10 cellular contexts compared by ENCODE assay signal in the genomic region with DNA sequence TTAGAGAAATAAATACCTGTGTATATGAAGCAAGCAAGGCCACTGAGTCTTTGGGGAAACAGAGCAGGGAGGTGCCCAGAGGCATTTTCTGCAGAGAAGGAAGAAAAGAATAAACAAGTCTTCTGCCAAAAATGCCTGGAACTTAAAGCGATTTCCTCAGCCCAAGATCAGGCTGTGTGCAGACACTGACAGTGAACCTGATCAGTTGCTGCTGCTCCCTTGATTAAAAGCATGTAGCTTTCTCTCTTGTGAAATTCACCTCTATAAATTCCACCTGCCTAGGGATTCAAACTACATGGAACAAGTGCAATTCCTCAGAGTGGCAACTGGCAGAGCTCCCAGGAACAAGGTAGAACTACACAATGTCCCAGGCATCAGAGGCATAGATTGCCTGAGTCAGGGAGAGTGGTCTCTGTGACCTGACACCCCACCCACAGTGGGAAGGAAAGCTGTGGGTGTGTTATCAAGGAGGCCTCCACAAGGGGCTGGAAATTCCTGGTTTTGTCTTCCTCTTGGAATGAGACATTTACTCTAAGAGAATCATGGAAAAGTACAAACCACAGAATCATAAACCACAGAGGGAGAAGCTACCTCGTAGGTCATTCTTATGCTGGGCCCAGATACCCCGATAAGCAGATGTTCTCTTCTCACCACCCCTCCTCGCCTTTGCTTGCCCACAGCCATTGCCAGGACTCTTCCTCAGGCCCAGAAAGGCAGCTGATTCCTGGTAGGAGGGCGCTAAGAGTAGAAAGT. TPM values are rescaled to one million over a fixed set of nuclear protein-coding genes. Genes with fewer than 3 reads are reported as not detected.
DNase-seq lines count a peak whose midpoint lies in the region; ATAC-seq and TF ChIP-seq lines count a peak whose summit lies in the region.
"Had no signal": no experiment of that assay in that cellular context is flagged by ENCODE, and none has a peak within 500 bp of the region (broad histone marks: within the 10 kb centered on the region; RNA-seq: fewer than 3 reads in every experiment).

No MANE protein-coding gene starts in this region.

- no peaks in the 10 kb centered on the region for H3K27me3 ChIP-seq in BJ (ENCODE audit: control insufficient read depth, insufficient read depth, low read length)

- H3K27me3 Mint-ChIP-seq in osteocyte (ENCODE audit: unreplicated experiment) (no peaks in the 10 kb centered on the region), immature natural killer cell (ENCODE audit: low read depth in 3 of 3) (peaks cover 0 to 2% (median 0%) of the 10 kb centered on the region in 3 donors)
- H3K27me3 Mint-ChIP-seq in activated naive CD8-positive, alpha-beta T cell treated with anti-CD3 and anti-CD28 coated beads, Interleukin-2, amount 50 U/mL, for 24 hours: no peaks in the 10 kb centered on the region

- no peaks in the 10 kb centered on the region for H3K36me3 ChIP-seq in BJ (ENCODE audit: control insufficient read depth, insufficient read depth, low read length)

- H3K4me1 Mint-ChIP-seq in osteocyte (ENCODE audit: unreplicated experiment) (peaks cover 54% of the 10 kb centered on the region), immature natural killer cell (peaks cover 6 to 7% of the 10 kb centered on the region in 2 donors)
- H3K4me1 Mint-ChIP-seq in activated naive CD8-positive, alpha-beta T cell treated with anti-CD3 and anti-CD28 coated beads, Interleukin-2, amount 50 U/mL, for 24 hours: peaks cover 28% of the 10 kb centered on the region

- peaks cover 10% of the 10 kb centered on the region for H3K9me3 Mint-ChIP-seq in osteocyte (ENCODE audit: unreplicated experiment)
- no peaks in the 10 kb centered on the region for H3K9me3 Mint-ChIP-seq in immature natural killer cell
- peaks cover 3% of the 10 kb centered on the region for H3K9me3 Mint-ChIP-seq in activated naive CD8-positive, alpha-beta T cell treated with anti-CD3 and anti-CD28 coated beads, Interleukin-2, amount 50 U/mL, for 24 hours

- no peak overlapping the region for H3K4me3 Mint-ChIP-seq in osteocyte (ENCODE audit: unreplicated experiment)
- no peak overlapping the region for H3K4me3 Mint-ChIP-seq in immature natural killer cell
- no peak overlapping the region for H3K4me3 Mint-ChIP-seq in activated naive CD8-positive, alpha-beta T cell treated with anti-CD3 and anti-CD28 coated beads, Interleukin-2, amount 50 U/mL, for 24 hours

- ATAC-seq in HG03571 (IDR thresholded peaks at IDR 0.05; ENCODE audit: unreplicated experiment) (no peak), GM19397 (IDR thresholded peaks at IDR 0.05; ENCODE audit: unreplicated experiment) (no peak)
- no peak for ATAC-seq in activated naive CD8-positive, alpha-beta T cell treated with anti-CD3 and anti-CD28 coated beads, Interleukin-2, amount 50 U/mL, for 24 hours

- no peak for TF ChIP-seq POLR2A in erythroblast (IDR thresholded peaks at IDR 0.05; ENCODE audit: low read length)

- POLR2A ChIA-PET in BJ (lab: Charles Lee): interaction anchor here (0.6 to 1.9 kb wide), 7 partner anchors 31 to 164 kb away, joined by 3 to 9 read pairs (median 4); no protein-coding TSS in a partner anchor

- peak; percentile 30; the same call in 1 of the 2 replicates for TF ChIP-seq CTCF in BJ (IDR thresholded peaks at IDR 0.05; ENCODE audit: insufficient read depth, low read depth, low read length)
- no peak for TF ChIP-seq CTCF in osteocyte (IDR thresholded peaks at IDR 0.05)

- H3K27ac Mint-ChIP-seq in osteocyte (ENCODE audit: unreplicated experiment) (peak overlapping the region; percentile 98), immature natural killer cell (no peak overlapping the region)
- H3K27ac Mint-ChIP-seq in activated naive CD8-positive, alpha-beta T cell treated with anti-CD3 and anti-CD28 coated beads, Interleukin-2, amount 50 U/mL, for 24 hours: no peak overlapping the region

- no peaks in the 10 kb centered on the region for H3K36me3 Mint-ChIP-seq in osteocyte (ENCODE audit: unreplicated experiment)
- no peaks in the 10 kb centered on the region for H3K36me3 Mint-ChIP-seq in immature natural killer cell
- no peaks in the 10 kb centered on the region for H3K36me3 Mint-ChIP-seq in activated naive CD8-positive, alpha-beta T cell treated with anti-CD3 and anti-CD28 coated beads, Interleukin-2, amount 50 U/mL, for 24 hours (ENCODE audit: low read depth)

- CTCF ChIA-PET in BJ (lab: Yijun Ruan, JAX): interaction anchor here (0.6 to 2.4 kb wide), 15 partner anchors 9 to 135 kb away, joined by 3 to 12 read pairs (median 4); partner anchors contain the start of gene PXYLP1

- no peak overlapping the region for H3K4me3 ChIP-seq in BJ (ENCODE audit: low read depth, low read length)

- DNase-seq in BJ (ENCODE audit: low read depth) (peak; percentile 82), RPMI7951 (ENCODE audit: low read depth) (peak; percentile 99), erythroblast (lab: John Stamatoyannopoulos, UW) (peak; percentile 49 to 80), osteocyte (ENCODE audit: extremely low spot score, unreplicated experiment) (no peak), immature natural killer cell (no peak)
- DNase-seq in activated naive CD8-positive, alpha-beta T cell treated with anti-CD3 and anti-CD28 coated beads, Interleukin-2, amount 50 U/mL, for 24 hours: no peak
- DNase-seq: glutamatergic neuron, NCI-H748 treated with DMSO at 0.1 percent for 48 hours had no signal

RNA-seq across cellular contexts. Expression of gene ZBTB38, which starts 1.8 kb away (rescaled TPM):
- polyA plus RNA-seq in BJ (2011; rRNA removed): 62.0 and 77.4 TPM in 2 replicates
- 92.7 and 105 TPM in 2 replicates for polyA minus RNA-seq in BJ (2011; rRNA and poly(A)+ RNA removed)
- total RNA-seq in RPMI7951 (2014; rRNA removed; shearing (Covaris generic)): 127 and 162 TPM in 2 replicates
- total RNA-seq in osteocyte: 41.8 and 43.9 TPM in 2 replicates
- polyA plus RNA-seq in immature natural killer cell: 10 to 100 TPM; 31.4 to 98.7 (median 68.1) TPM

Comparison
In these comparisons a context has a peak if more than half of its experiments do, and no peak if none do; other contexts are left out.
1. DNase-seq: peak in BJ (single experiment), RPMI7951 (single experiment) and erythroblast (2 of 2); none in osteocyte (single experiment), immature natural killer cell (0 of 3) and activated naive CD8-positive, alpha-beta T cell treated with anti-CD3 and anti-CD28 coated beads, Interleukin-2, amount 50 U/mL, for 24 hours (single experiment).